Comparison of ENCODE assay signal across 9 cellular contexts in the genomic region with DNA sequence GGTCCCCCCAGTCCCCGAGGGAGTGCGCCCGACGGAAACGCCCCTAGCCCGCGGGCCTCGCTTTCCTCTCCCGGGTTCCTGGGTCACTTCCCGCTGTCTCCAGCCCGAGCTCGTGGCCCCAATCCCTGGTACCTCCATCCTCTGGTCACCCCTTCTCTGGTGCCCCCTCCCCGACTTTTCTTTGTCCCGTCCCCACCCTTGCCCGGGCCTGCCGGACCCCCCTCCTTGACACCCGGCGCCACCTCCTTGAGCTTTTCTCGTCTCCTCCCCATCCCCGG. TPM values are rescaled to one million over a fixed set of nuclear protein-coding genes. Genes with fewer than 3 reads are reported as not detected.
DNase-seq lines count a peak whose midpoint lies in the region; ATAC-seq, FAIRE-seq and TF ChIP-seq lines count a peak whose summit lies in the region.
"Had no signal": no experiment of that assay in that cellular context is flagged by ENCODE, and none has a peak within 500 bp of the region (broad histone marks: within the 10 kb centered on the region; RNA-seq: fewer than 3 reads in every experiment).

No MANE protein-coding gene starts in this region.

- CTCF ChIA-PET in activated naive CD4-positive, alpha-beta T cell treated with anti-CD3 and anti-CD28 coated beads for 36 hours (lab: Charles Lee), result interaction anchor here (1.1 to 1.4 kb wide), 2 partner anchors 18 to 29 kb away, joined by 3 to 4 read pairs; no protein-coding TSS in a partner anchor
- CTCF ChIA-PET in K562 (lab: Yijun Ruan, JAX; ENCODE audit: low intra/inter-chr PET ratio), result no interaction called here

- peaks cover 21% of the 10 kb centered on the region for H3K4me1 Mint-ChIP-seq in activated naive CD4-positive, alpha-beta T cell treated with anti-CD3 and anti-CD28 coated beads for 36 hours (ENCODE audit: low read depth)

- H3K9me3 ChIP-seq in K562 (replicated peaks; ENCODE audit: control insufficient read depth, insufficient read depth, low read depth, low read length) (0 out of 2 replicates have a peak, but pooled peaks cover 2% of the 10 kb centered on the region), thyroid gland (no peaks in the 10 kb centered on the region)

- no peak for TF ChIP-seq CTCF in K562 (IDR thresholded peaks at IDR 0.05 in 2 of 3, conservative IDR thresholded peaks at IDR 0.05 in 1 of 3; ENCODE audit: insufficient read depth in 2 of 3, low read depth in 1 of 3, low read length in 3 of 3)
- TF ChIP-seq CTCF in lower leg skin (IDR thresholded peaks at IDR 0.05), result no peak
- no peak for TF ChIP-seq CTCF in thyroid gland (IDR thresholded peaks at IDR 0.05)

- H3K9ac ChIP-seq in K562 (ENCODE audit: insufficient read depth in 1 of 2, low read depth in 2 of 2, low read length in 2 of 2), result no peak overlapping the region

- no peaks in the 10 kb centered on the region for H3K9me1 ChIP-seq in K562 (ENCODE audit: control insufficient read depth, insufficient read depth, low read length)

- no peak overlapping the region for H3K4me2 ChIP-seq in K562 (ENCODE audit: insufficient read depth, low read length)

- no peaks in the 10 kb centered on the region for H3K79me2 ChIP-seq in K562 (ENCODE audit: control insufficient read depth, insufficient read depth, low read length)

- intact Hi-C loops in activated naive CD4-positive, alpha-beta T cell treated with anti-CD3 and anti-CD28 coated beads for 36 hours (cut with micrococcal nuclease), result no loop called here
- intact Hi-C loops in K562 (cut with micrococcal nuclease), result no loop called here
- intact Hi-C loops in lower leg skin (cut with DNase I; ENCODE audit: low total_unique reads), result no loop called here
- intact Hi-C loops in thyroid gland (cut with DNase I), result no loop called here

- BruUV-seq in K562 (replicated peaks; lab: Mats Ljungman, UMichigan), result no TSS peak

- no peak overlapping the region for H3K27ac ChIP-seq in K562 (ENCODE audit: extremely low read depth, low read depth, low read length)
- no peak overlapping the region for H3K27ac ChIP-seq in thyroid gland

- POLR2A ChIA-PET in K562 (lab: Yijun Ruan, JAX), result no interaction called here

- in situ Hi-C loops in K562 (cut with MboI), result no loop called here

- TF ChIP-seq RAD21 in K562 (CRISPR knock-in tag; conservative IDR thresholded peaks at IDR 0.05 in 1 of 2, IDR thresholded peaks at IDR 0.05 in 1 of 2), result no peak

- H3K9me3 Mint-ChIP-seq in activated naive CD4-positive, alpha-beta T cell treated with anti-CD3 and anti-CD28 coated beads for 36 hours, result no peaks in the 10 kb centered on the region

- peak; percentile 10 for DNase-seq in activated naive CD4-positive, alpha-beta T cell treated with anti-CD3 and anti-CD28 coated beads for 36 hours
- no peak for DNase-seq in activated naive CD4-positive, alpha-beta T cell treated with anti-CD3 and anti-CD28 coated beads, Interleukin-2, amount 50 U/mL, for 16 hours
- no peak for DNase-seq in K562 (ENCODE audit: extremely low read depth in 1 of 4, low spot score in 3 of 4)
- DNase-seq in lower leg skin (ENCODE audit: low spot score in 2 of 2), result no peak
- no peak for DNase-seq in thyroid gland
- no peak for DNase-seq in NCI-H2081 treated with DMSO at 0.1 percent for 48 hours (lab: John Stamatoyannopoulos, UW)
- DNase-seq in ureter (ENCODE audit: low spot score), result no peak

- H3K27me3 ChIP-seq in K562 (ENCODE audit: control insufficient read depth in 2 of 2, insufficient read depth in 2 of 2, low read length in 2 of 2) (no peaks in the 10 kb centered on the region), thyroid gland (no peaks in the 10 kb centered on the region)

- no peak overlapping the region for H3K27ac Mint-ChIP-seq in activated naive CD4-positive, alpha-beta T cell treated with anti-CD3 and anti-CD28 coated beads for 36 hours
- H3K27ac Mint-ChIP-seq: CD4-positive, CD25-positive, alpha-beta regulatory T cell had no signal

- TF ChIP-seq POLR2A in K562 (conservative IDR thresholded peaks at IDR 0.05) (no peak), lower leg skin (IDR thresholded peaks at IDR 0.05) (no peak), thyroid gland (IDR thresholded peaks at IDR 0.05) (no peak)

- no peak for TF ChIP-seq EP300 in K562 (IDR thresholded peaks at IDR 0.05; ENCODE audit: low read length)

- no peak for FAIRE-seq in K562 (lab: Jason Lieb, UNC)

- H3K4me3 ChIP-seq in K562 (no peak overlapping the region), lower leg skin (ENCODE audit: low read depth, poor library complexity, severe bottlenecking) (peak overlapping the region; percentile 49), thyroid gland (replicated peaks in 1 of 3) (peak overlapping the region in 2 of 3 donors; percentile 2 to 37)

- WGBS in K562 (ENCODE audit: insufficient coverage, low coverage, missing lambda C conversion rate), result 84% methylated on average over 14 of the region's 20 CpGs
- 2% methylated on average over 20 of the region's 20 CpGs for WGBS in lower leg skin, 2 donors
- WGBS in thyroid gland, 2 donors, result 2 to 5% methylated on average over 13 to 14 of the region's 20 CpGs

- H3K4me1 ChIP-seq in K562 (replicated peaks in 1 of 2; ENCODE audit: control insufficient read depth in 2 of 2, insufficient read depth in 2 of 2, low read length in 2 of 2) (peaks cover 6 to 13% of the 10 kb centered on the region in 2 experiments; a peak in 4 of 5 replicates), thyroid gland (peaks cover 4 to 14% of the 10 kb centered on the region in 2 donors)

- H3K36me3 ChIP-seq in K562 (ENCODE audit: control insufficient read depth, insufficient read depth, low read length) (no peaks in the 10 kb centered on the region), thyroid gland (no peaks in the 10 kb centered on the region)

- ATAC-seq in K562 (no peak), GM18517 (IDR thresholded peaks at IDR 0.05; ENCODE audit: unreplicated experiment) (no peak)

- H4K20me1 ChIP-seq in K562 (replicated peaks; ENCODE audit: control insufficient read depth, insufficient read depth, low read length), result no peaks in the 10 kb centered on the region

- H3K27me3 Mint-ChIP-seq in activated naive CD4-positive, alpha-beta T cell treated with anti-CD3 and anti-CD28 coated beads for 36 hours (ENCODE audit: low read depth), result peaks cover 26% of the 10 kb centered on the region

- H3K4me3 Mint-ChIP-seq in activated naive CD4-positive, alpha-beta T cell treated with anti-CD3 and anti-CD28 coated beads for 36 hours, result peak overlapping the region; percentile 52

- no peaks in the 10 kb centered on the region for H3K36me3 Mint-ChIP-seq in activated naive CD4-positive, alpha-beta T cell treated with anti-CD3 and anti-CD28 coated beads for 36 hours (ENCODE audit: low read depth)
- H3K36me3 Mint-ChIP-seq: CD4-positive, CD25-positive, alpha-beta regulatory T cell had no signal

- no peak overlapping the region for H2AFZ ChIP-seq in K562 (ENCODE audit: low read depth, low read length)

TF ChIP-seq in K562, 482 proteins besides CTCF, POLR2A, EP300 and RAD21:
- TF ChIP-seq SIRT6 (IDR thresholded peaks at IDR 0.05; ENCODE audit: low read depth, low read length) (no peak), PCBP1 (IDR thresholded peaks at IDR 0.05; ENCODE audit: low read depth, low read length, poor library complexity, severe bottlenecking) (peak; percentile 12)

RNA-seq across cellular contexts. Expression of a gene that starts 0.3 kb away (rescaled TPM):
- under 1 TPM in 1 of 2 experiments, not detected in 1; 0.10 TPM for total RNA-seq in activated naive CD4-positive, alpha-beta T cell treated with anti-CD3 and anti-CD28 coated beads for 36 hours
- not detected in 2 replicates for total RNA-seq in K562 (2011; cell fraction: chromatin; rRNA removed; ENCODE audit: low replicate concordance)
- not detected in 2 replicates for total RNA-seq in K562 (2011; cell fraction: nucleolus; rRNA removed)
- total RNA-seq in K562 (2011; cell fraction: nucleoplasm; rRNA removed), result not detected in 2 replicates
- total RNA-seq in K562 (2014; rRNA removed) (not detected in 2 replicates), K562 (2014; rRNA removed; fragmentation: Illumina TruSeq; extraction: Trizol) (not detected in 2 replicates), K562 (2015; rRNA removed; fragmentation: Illumina TruSeq; extraction: Trizol) (not detected in 2 replicates), K562 (2021) (not detected in 2 replicates), lower leg skin (not detected), thyroid gland (not detected), ureter (0.18 TPM)
- polyA plus RNA-seq in K562 (2011; rRNA removed) (not detected in 2 replicates), K562 (2014; fragmentation: Illumina TruSeq; extraction: Trizol) (not detected in 2 replicates), K562 (2014; fragmentation: Nextera tagmentation; extraction: Ambion mirVana) (not detected), K562 (2014; rRNA removed) (not detected in 2 replicates)
- polyA plus RNA-seq in K562 (2011; cell fraction: cytosol; rRNA removed), result not detected in 2 replicates
- polyA plus RNA-seq in K562 (2011; cell fraction: nucleus; rRNA removed), result not detected in 2 replicates
- polyA plus RNA-seq in K562 (2012), result not detected in 2 replicates
- not detected in 2 replicates for polyA minus RNA-seq in K562 (2011; rRNA and poly(A)+ RNA removed)
- polyA minus RNA-seq in K562 (2011; cell fraction: cytosol; rRNA and poly(A)+ RNA removed), result not detected in 2 replicates
- polyA minus RNA-seq in K562 (2011; cell fraction: nucleus; rRNA and poly(A)+ RNA removed), result not detected in 2 replicates
- total RNA-seq: CD4-positive, CD25-positive, alpha-beta regulatory T cell had no signal
- polyA plus RNA-seq: CD4-positive, CD25-positive, alpha-beta regulatory T cell had no signal

RNA-seq across cellular contexts. Expression of a gene that starts 39.7 kb away (rescaled TPM):
- total RNA-seq in activated naive CD4-positive, alpha-beta T cell treated with anti-CD3 and anti-CD28 coated beads for 36 hours, result 10 to 100 TPM; 12.5 to 12.6 TPM
- total RNA-seq in K562 (2011; cell fraction: chromatin; rRNA removed; ENCODE audit: low replicate concordance), result 102 and 136 TPM in 2 replicates
- 47.9 and 55.7 TPM in 2 replicates for total RNA-seq in K562 (2011; cell fraction: nucleolus; rRNA removed)
- 69.9 and 71.1 TPM in 2 replicates for total RNA-seq in K562 (2011; cell fraction: nucleoplasm; rRNA removed)
- total RNA-seq in K562 (2014; rRNA removed) (11.9 and 15.1 TPM in 2 replicates), K562 (2014; rRNA removed; fragmentation: Illumina TruSeq; extraction: Trizol) (21.5 and 25.6 TPM in 2 replicates), K562 (2015; rRNA removed; fragmentation: Illumina TruSeq; extraction: Trizol) (17.5 and 18.5 TPM in 2 replicates), K562 (2021) (20.0 and 20.1 TPM in 2 replicates), lower leg skin (10 to 100 TPM in 2 of 4 donors, 1 to 10 TPM in 2; 3.1 to 19.4 (median 8.9) TPM), thyroid gland (10 to 100 TPM; 34.2 to 70.7 (median 43.4) TPM), ureter (37.4 TPM)
- polyA plus RNA-seq in K562 (2011; rRNA removed) (17.5 and 21.4 TPM in 2 replicates), K562 (2014; fragmentation: Illumina TruSeq; extraction: Trizol) (15.2 and 17.1 TPM in 2 replicates), K562 (2014; fragmentation: Nextera tagmentation; extraction: Ambion mirVana) (1 to 10 TPM; 3.0 to 3.6 TPM), K562 (2014; rRNA removed) (9.8 and 13.3 TPM in 2 replicates)
- 11.0 and 15.7 TPM in 2 replicates for polyA plus RNA-seq in K562 (2011; cell fraction: cytosol; rRNA removed)
- 21.4 and 25.6 TPM in 2 replicates for polyA plus RNA-seq in K562 (2011; cell fraction: nucleus; rRNA removed)
- 13.6 and 26.9 TPM in 2 replicates for polyA plus RNA-seq in K562 (2012)
- 38.2 and 38.3 TPM in 2 replicates for polyA minus RNA-seq in K562 (2011; rRNA and poly(A)+ RNA removed)
- polyA minus RNA-seq in K562 (2011; cell fraction: cytosol; rRNA and poly(A)+ RNA removed), result 10.7 and 11.5 TPM in 2 replicates
- polyA minus RNA-seq in K562 (2011; cell fraction: nucleus; rRNA and poly(A)+ RNA removed), result 19.1 and 29.1 TPM in 2 replicates
